Comparison of ENCODE assay signal across 8 cellular contexts in genomic region chr9:128882677-128883590, GRCh38. TPM values are rescaled to one million over a fixed set of nuclear protein-coding genes. Genes with fewer than 3 reads are reported as not detected.
DNase-seq lines count a peak whose midpoint lies in the region; ATAC-seq lines count a peak whose summit lies in the region.

No MANE protein-coding gene starts in this region.

- H3K4me3 Mint-ChIP-seq in activated naive CD8-positive, alpha-beta T cell treated with anti-CD3 and anti-CD28 coated beads for 36 hours: peak overlapping the region; percentile 96
- peak overlapping the region; percentile 97 for H3K4me3 Mint-ChIP-seq in stimulated activated effector memory CD8-positive, alpha-beta T cell treated with anti-CD3 and anti-CD28 coated beads, Interleukin-12 subunit alpha, Interleukin-12 subunit beta, amount 100 ng/mL, for 72 hours

- no peak for ATAC-seq in stimulated activated effector memory CD8-positive, alpha-beta T cell treated with anti-CD3 and anti-CD28 coated beads, Interleukin-12 subunit alpha, Interleukin-12 subunit beta, amount 100 ng/mL, for 72 hours

- DNase-seq in DMS 273 treated with DMSO at 0.1 percent for 48 hours (lab: John Stamatoyannopoulos, UW): peak; percentile 29
- peak; percentile 14 for DNase-seq in activated naive CD8-positive, alpha-beta T cell treated with anti-CD3 and anti-CD28 coated beads for 36 hours
- peak in 1 of 2 donors; percentile 57 for DNase-seq in stimulated activated effector memory CD8-positive, alpha-beta T cell treated with anti-CD3 and anti-CD28 coated beads, Interleukin-12 subunit alpha, Interleukin-12 subunit beta, amount 100 ng/mL, for 72 hours (ENCODE audit: low spot score in 2 of 2)
- no peak for DNase-seq in activated CD4-positive, CD25-positive, alpha-beta regulatory T cell (lab: John Stamatoyannopoulos, UW)
- no peak for DNase-seq in GF-D8 (lab: John Stamatoyannopoulos, UW)
- no peak for DNase-seq in mesenteric fat pad (ENCODE audit: low spot score)

- no peaks in the 10 kb centered on the region for H3K27me3 Mint-ChIP-seq in activated naive CD8-positive, alpha-beta T cell treated with anti-CD3 and anti-CD28 coated beads for 36 hours

- H3K9ac ChIP-seq in HUES48 (ENCODE audit: low read depth, low read length): peak overlapping the region; percentile 86

- peaks cover 46% of the 10 kb centered on the region for H3K4me1 Mint-ChIP-seq in activated naive CD8-positive, alpha-beta T cell treated with anti-CD3 and anti-CD28 coated beads for 36 hours
- H3K4me1 Mint-ChIP-seq in stimulated activated effector memory CD8-positive, alpha-beta T cell treated with anti-CD3 and anti-CD28 coated beads, Interleukin-12 subunit alpha, Interleukin-12 subunit beta, amount 100 ng/mL, for 72 hours: peaks cover 51% of the 10 kb centered on the region

- peaks cover 34% of the 10 kb centered on the region for H3K36me3 ChIP-seq in HUES48 (ENCODE audit: control insufficient read depth, insufficient read depth, low read length)

- H3K9me3 ChIP-seq in HUES48 (ENCODE audit: control insufficient read depth, insufficient read depth, low read length) (no peaks in the 10 kb centered on the region), iPS-18c (ENCODE audit: control insufficient read depth, insufficient read depth, low read length) (peaks cover 2% of the 10 kb centered on the region)

- no peaks in the 10 kb centered on the region for H3K27me3 ChIP-seq in HUES48 (ENCODE audit: control insufficient read depth, insufficient read depth, low read length)

- peak overlapping the region; percentile 93 for H3K27ac Mint-ChIP-seq in activated naive CD8-positive, alpha-beta T cell treated with anti-CD3 and anti-CD28 coated beads for 36 hours
- H3K27ac Mint-ChIP-seq in stimulated activated effector memory CD8-positive, alpha-beta T cell treated with anti-CD3 and anti-CD28 coated beads, Interleukin-12 subunit alpha, Interleukin-12 subunit beta, amount 100 ng/mL, for 72 hours: peak overlapping the region; percentile 95

- H3K4me3 ChIP-seq in HUES48 (ENCODE audit: low read depth, low read length): peak overlapping the region; percentile 92
- H3K4me3 ChIP-seq in iPS-18c (ENCODE audit: insufficient read depth, low read depth, low read length): peak overlapping the region; percentile 71

- H3K27ac ChIP-seq in HUES48 (ENCODE audit: low read depth, low read length): peak overlapping the region; percentile 89

- H3K9me3 Mint-ChIP-seq in activated naive CD8-positive, alpha-beta T cell treated with anti-CD3 and anti-CD28 coated beads for 36 hours: no peaks in the 10 kb centered on the region
- H3K9me3 Mint-ChIP-seq in stimulated activated effector memory CD8-positive, alpha-beta T cell treated with anti-CD3 and anti-CD28 coated beads, Interleukin-12 subunit alpha, Interleukin-12 subunit beta, amount 100 ng/mL, for 72 hours: no peaks in the 10 kb centered on the region

- peaks cover 10% of the 10 kb centered on the region for H3K4me1 ChIP-seq in HUES48 (ENCODE audit: control insufficient read depth, insufficient read depth, low read length)

- H3K36me3 Mint-ChIP-seq in activated naive CD8-positive, alpha-beta T cell treated with anti-CD3 and anti-CD28 coated beads for 36 hours: peaks cover 18% of the 10 kb centered on the region
- peaks cover 50% of the 10 kb centered on the region for H3K36me3 Mint-ChIP-seq in stimulated activated effector memory CD8-positive, alpha-beta T cell treated with anti-CD3 and anti-CD28 coated beads, Interleukin-12 subunit alpha, Interleukin-12 subunit beta, amount 100 ng/mL, for 72 hours

RNA-seq across cellular contexts. Expression of gene LRRC8A, which starts 1.0 kb away (rescaled TPM):
- total RNA-seq in activated naive CD8-positive, alpha-beta T cell treated with anti-CD3 and anti-CD28 coated beads for 36 hours: 10 to 100 TPM; 19.9 to 20.3 TPM
- total RNA-seq in mesenteric fat pad: 40.5 TPM

RNA-seq across cellular contexts. Expression of gene KYAT1, which starts 1.2 kb away (rescaled TPM):
- 1 to 10 TPM; 7.4 to 9.4 TPM for total RNA-seq in activated naive CD8-positive, alpha-beta T cell treated with anti-CD3 and anti-CD28 coated beads for 36 hours
- 3.8 TPM for total RNA-seq in mesenteric fat pad

RNA-seq across cellular contexts. Expression of gene PHYHD1, which starts 37.8 kb away (rescaled TPM):
- total RNA-seq in activated naive CD8-positive, alpha-beta T cell treated with anti-CD3 and anti-CD28 coated beads for 36 hours: under 1 TPM; 0.49 to 0.52 TPM
- 13.6 TPM for total RNA-seq in mesenteric fat pad

RNA-seq across cellular contexts. Expression of gene SPOUT1, which starts 53.3 kb away (rescaled TPM):
- total RNA-seq in activated naive CD8-positive, alpha-beta T cell treated with anti-CD3 and anti-CD28 coated beads for 36 hours: 100 to 1,000 TPM; 109 to 111 TPM
- 35.0 TPM for total RNA-seq in mesenteric fat pad

Comparison
In these comparisons a context has a peak if more than half of its experiments do, and no peak if none do; other contexts are left out.
1. DNase-seq: peak in DMS 273 treated with DMSO at 0.1 percent for 48 hours (single experiment) and activated naive CD8-positive, alpha-beta T cell treated with anti-CD3 and anti-CD28 coated beads for 36 hours (single experiment); none in activated CD4-positive, CD25-positive, alpha-beta regulatory T cell (0 of 4), GF-D8 (single experiment) and mesenteric fat pad (single experiment).